23 cellular contexts compared by ENCODE assay signal in the genomic region with DNA sequence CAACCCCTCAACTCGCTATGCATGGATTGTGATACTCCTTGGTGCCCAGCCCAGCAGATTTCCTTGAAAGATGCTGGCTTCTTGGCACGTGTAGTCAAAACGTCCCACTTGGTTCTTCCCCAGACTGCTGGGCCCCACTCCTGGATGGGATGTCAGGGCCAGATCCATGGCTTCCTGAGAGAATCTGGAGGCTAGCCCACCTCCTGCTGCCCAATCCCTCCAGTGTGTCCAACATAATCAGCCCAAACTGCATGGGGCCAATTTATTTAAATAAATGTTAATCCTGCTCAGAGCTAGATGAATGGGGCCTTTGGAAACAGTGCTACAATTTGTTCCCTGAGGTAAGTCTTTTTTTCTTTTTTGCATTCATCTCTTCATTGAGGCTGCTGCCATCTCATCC.
"Had no signal": no experiment of that assay in that cellular context is flagged by ENCODE, and none has a peak within 500 bp of the region (broad histone marks: within the 10 kb centered on the region; RNA-seq: fewer than 3 reads in every experiment).

No MANE protein-coding gene starts in this region.

- H3K9me3 Mint-ChIP-seq: activated naive CD4-positive, alpha-beta T cell treated with anti-CD3 and anti-CD28 coated beads for 36 hours; activated naive CD8-positive, alpha-beta T cell treated with anti-CD3 and anti-CD28 coated beads, Interleukin-2, amount 10 ng/mL, durations not matched to agents 7 days and 5 days; naive B cell; T-helper 1 cell treated with Interleukin-12 subunit alpha and Interleukin-12 subunit beta and Interleukin-4 antibody, amounts not matched to agents 30 μg/mL and 1 μg/mL, for 36 hours had no signal

- H3K36me3 ChIP-seq: right atrium auricular region, upper lobe of right lung had no signal

- H3K27ac Mint-ChIP-seq: activated naive CD4-positive, alpha-beta T cell treated with anti-CD3 and anti-CD28 coated beads for 36 hours; activated naive CD8-positive, alpha-beta T cell treated with anti-CD3 and anti-CD28 coated beads, Interleukin-2, amount 10 ng/mL, durations not matched to agents 7 days and 5 days; T-helper 1 cell treated with Interleukin-12 subunit alpha and Interleukin-12 subunit beta and Interleukin-4 antibody, amounts not matched to agents 30 μg/mL and 1 μg/mL, for 36 hours had no signal

- H3K36me3 Mint-ChIP-seq: activated naive CD8-positive, alpha-beta T cell treated with anti-CD3 and anti-CD28 coated beads, Interleukin-2, amount 10 ng/mL, durations not matched to agents 7 days and 5 days had no signal

- H3K4me3 ChIP-seq: body of pancreas, psoas muscle, right atrium auricular region, upper lobe of right lung had no signal

- H3K4me3 Mint-ChIP-seq: activated naive CD4-positive, alpha-beta T cell treated with anti-CD3 and anti-CD28 coated beads for 36 hours; activated naive CD8-positive, alpha-beta T cell treated with anti-CD3 and anti-CD28 coated beads, Interleukin-2, amount 10 ng/mL, durations not matched to agents 7 days and 5 days; naive B cell; T-helper 1 cell treated with Interleukin-12 subunit alpha and Interleukin-12 subunit beta and Interleukin-4 antibody, amounts not matched to agents 30 μg/mL and 1 μg/mL, for 36 hours had no signal

- H3K9me3 ChIP-seq: body of pancreas, psoas muscle, right atrium auricular region, upper lobe of right lung had no signal

- ATAC-seq: body of pancreas; foreskin keratinocyte; psoas muscle; stimulated activated naive CD8-positive, alpha-beta T cell treated with anti-CD3 and anti-CD28 coated beads, Interleukin-15, Interleukin-2, amounts not matched to agents 100 U/mL and 50 U/mL, for 24 hours; upper lobe of right lung had no signal

- H3K27me3 ChIP-seq: body of pancreas, foreskin keratinocyte, right atrium auricular region, upper lobe of right lung had no signal

- H3K27ac ChIP-seq: body of pancreas, foreskin keratinocyte, psoas muscle had no signal

- DNase-seq: activated CD4-positive, alpha-beta T cell treated with anti-CD3 and anti-CD28 coated beads for 4 hours; activated CD4-positive, alpha-beta T cell treated with anti-CD3 and anti-CD28 coated beads, Interleukin-2, amount 50 U/mL, for 48 hours; activated CD4-positive, CD25-positive, alpha-beta regulatory T cell; activated CD8-positive, alpha-beta memory T cell treated with anti-CD3 and anti-CD28 coated beads, Interleukin-2, amount 50 U/mL, for 48 hours; activated effector memory CD4-positive, alpha-beta T cell treated with Interleukin-2 at 50 U/mL for 16 hours; activated naive CD4-positive, alpha-beta T cell treated with anti-CD3 and anti-CD28 coated beads for 36 hours; activated naive CD8-positive, alpha-beta T cell treated with anti-CD3 and anti-CD28 coated beads, Interleukin-2, amount 10 ng/mL, durations not matched to agents 7 days and 5 days; activated T-cell treated with anti-CD3 and anti-CD28 coated beads, Interleukin-2, amount 50 U/mL, for 48 hours; amniotic stem cell; body of pancreas; dermis blood vessel endothelial cell; effector memory CD4-positive, alpha-beta T cell; foreskin keratinocyte; left ventricle myocardium superior; mammary epithelial cell; naive B cell; psoas muscle; stimulated activated CD4-positive, alpha-beta T cell treated with anti-CD3 and anti-CD28 coated beads, Interleukin-4, amount 100 ng/mL, for 24 hours; stimulated activated naive CD8-positive, alpha-beta T cell treated with anti-CD3 and anti-CD28 coated beads, Interleukin-15, Interleukin-2, amounts not matched to agents 100 U/mL and 50 U/mL, for 24 hours; T1000; upper lobe of right lung had no signal
